In genomic region chr12:113222730-113223531, GRCh38 we compare ENCODE assay signal across 8 cellular contexts. TPM values are rescaled to one million over a fixed set of nuclear protein-coding genes. Genes with fewer than 3 reads are reported as not detected.
DNase-seq lines count a peak whose midpoint lies in the region; ATAC-seq, FAIRE-seq and TF ChIP-seq lines count a peak whose summit lies in the region.

No MANE protein-coding gene starts in this region.

- H3K9me3 ChIP-seq in HEK293 (ENCODE audit: control insufficient read depth, insufficient read depth, low read depth, low read length) (no peaks in the 10 kb centered on the region), left lung (no peaks in the 10 kb centered on the region), subcutaneous abdominal adipose tissue (ENCODE audit: control insufficient read depth in 5 of 5, low read length in 5 of 5) (no peaks in the 10 kb centered on the region)

- CTCF ChIA-PET in HEK293 (lab: Yijun Ruan, JAX): interaction anchor here (0.6 to 1.2 kb wide), 5 partner anchors 37 to 257 kb away, joined by 3 to 4 read pairs (median 3); partner anchors contain the start of gene RITA1

- peak overlapping the region; percentile 89 to 96 for H3K4me3 Mint-ChIP-seq in CD14-positive monocyte

- H3K36me3 ChIP-seq in HEK293 (ENCODE audit: control insufficient read depth in 2 of 2, insufficient read depth in 1 of 2, low read length in 2 of 2) (peaks cover 0 to 11% of the 10 kb centered on the region in 2 experiments; a peak in 1 of 3 replicates), bronchial epithelial cell (ENCODE audit: control insufficient read depth, insufficient read depth, low read length) (peaks cover 11% of the 10 kb centered on the region), left lung (peaks cover 0 to 11% of the 10 kb centered on the region in 2 donors), subcutaneous abdominal adipose tissue (ENCODE audit: control insufficient read depth in 5 of 5, insufficient read depth in 5 of 5, low read length in 5 of 5) (peaks cover 0 to 14% (median 13%) of the 10 kb centered on the region in 5 donors)

- no peaks in the 10 kb centered on the region for H3K9me3 Mint-ChIP-seq in CD14-positive monocyte

- H3K36me3 Mint-ChIP-seq in CD14-positive monocyte: peaks cover 12 to 18% of the 10 kb centered on the region in 2 donors

- DNase-seq in CD14-positive monocyte (ENCODE audit: low spot score) (no peak), OCI-M1 (lab: John Stamatoyannopoulos, UW) (peak; percentile 66), bronchial epithelial cell (ENCODE audit: low read depth) (peak; percentile 78), left lung (peak in 1 of 2 donors; percentile 79), D341Med (ENCODE audit: low spot score) (no peak)

- H3K27me3 Mint-ChIP-seq in CD14-positive monocyte (ENCODE audit: low read depth in 3 of 3): no peaks in the 10 kb centered on the region

- H3K27ac ChIP-seq in HEK293 (ENCODE audit: extremely low read depth, low read depth, low read length): peak overlapping the region; percentile 20; the same call in 1 of the 2 replicates
- H3K27ac ChIP-seq in left lung: peak overlapping the region; percentile 87 to 93
- peak overlapping the region; percentile 91 for H3K27ac ChIP-seq in subcutaneous abdominal adipose tissue (ENCODE audit: low read depth, low read length)

- H3K4me1 ChIP-seq in HEK293 (ENCODE audit: control insufficient read depth, insufficient read depth, low read length) (no peaks in the 10 kb centered on the region), left lung (peaks cover 17 to 59% of the 10 kb centered on the region in 2 donors), subcutaneous abdominal adipose tissue (ENCODE audit: control insufficient read depth in 5 of 5, insufficient read depth in 5 of 5, low read length in 5 of 5) (peaks cover 3 to 50% (median 47%) of the 10 kb centered on the region in 5 donors)

- ATAC-seq in left lung (peak; percentile 22), GM18498 (IDR thresholded peaks at IDR 0.05; ENCODE audit: unreplicated experiment) (no peak)

- H3K27me3 ChIP-seq in bronchial epithelial cell (ENCODE audit: control insufficient read depth, insufficient read depth, low read length): no peaks in the 10 kb centered on the region
- no peaks in the 10 kb centered on the region for H3K27me3 ChIP-seq in left lung
- H3K27me3 ChIP-seq in subcutaneous abdominal adipose tissue (ENCODE audit: control insufficient read depth in 5 of 5, insufficient read depth in 4 of 5, low read length in 5 of 5): no peaks in the 10 kb centered on the region

- intact Hi-C loops in CD14-positive monocyte (cut with micrococcal nuclease): loop anchor here (1.0 to 2.0 kb wide), 2 partner anchors 9 to 14 kb away; no protein-coding TSS in a partner anchor
- intact Hi-C loops in left lung (cut with DNase I): no loop called here

- POLR2A ChIA-PET in HEK293 (lab: Yijun Ruan, JAX): interaction anchor here (0.6 to 2.4 kb wide), 8 partner anchors 12 to 888 kb away, joined by 3 to 12 read pairs (median 4); partner anchors contain the start of genes DDX54 and RITA1

- no peak for TF ChIP-seq CTCF in CD14-positive monocyte (IDR thresholded peaks at IDR 0.05)
- TF ChIP-seq CTCF in HEK293 (tag by site-specific recombination; IDR thresholded peaks at IDR 0.05): no peak
- TF ChIP-seq CTCF in bronchial epithelial cell (IDR thresholded peaks at IDR 0.05; ENCODE audit: insufficient read depth, low read length, severe bottlenecking): no peak
- no peak for TF ChIP-seq CTCF in left lung (IDR thresholded peaks at IDR 0.05)

- H3K27ac Mint-ChIP-seq in CD14-positive monocyte: peak overlapping the region; percentile 88 to 98 (median 92)

- H3K4me3 ChIP-seq in HEK293 (ENCODE audit: low read depth, low read length) (no peak overlapping the region), bronchial epithelial cell (ENCODE audit: low read depth, low read length) (no peak overlapping the region), left lung (peak overlapping the region in 1 of 2 donors; percentile 88), subcutaneous abdominal adipose tissue (ENCODE audit: low read depth in 1 of 5, low read length in 5 of 5) (peak overlapping the region; percentile 76 to 89 (median 84))

- no peak for FAIRE-seq in bronchial epithelial cell (lab: Jason Lieb, UNC)

- peak overlapping the region in 4 of 5 donors; percentile 81 to 92 (median 86) for H3K9ac ChIP-seq in subcutaneous abdominal adipose tissue (ENCODE audit: low read length in 5 of 5)

- peaks cover 49% of the 10 kb centered on the region for H3K4me1 Mint-ChIP-seq in CD14-positive monocyte

TF ChIP-seq in HEK293, 187 proteins besides CTCF, POLR2A, EP300 and RAD21 (continues in another document):
- TF ChIP-seq PRDM2 (tag by site-specific recombination; IDR thresholded peaks at IDR 0.05; ENCODE audit: borderline replicate concordance) (no peak), ZNF768 (tag by site-specific recombination; IDR thresholded peaks at IDR 0.05) (no peak), ZNF221 (tag by site-specific recombination; IDR thresholded peaks at IDR 0.05; ENCODE audit: borderline replicate concordance) (no peak), ZNF311 (tag by site-specific recombination; IDR thresholded peaks at IDR 0.05; ENCODE audit: borderline replicate concordance) (no peak), ZNF146 (tag by site-specific recombination; IDR thresholded peaks at IDR 0.05) (no peak), ZNF19 (tag by site-specific recombination; IDR thresholded peaks at IDR 0.05; ENCODE audit: low read depth) (no peak), SP7 (tag by site-specific recombination; IDR thresholded peaks at IDR 0.05) (no peak), ZNF211 (tag by site-specific recombination; IDR thresholded peaks at IDR 0.05; ENCODE audit: low read depth) (no peak), TRIM28 (IDR thresholded peaks at IDR 0.05; ENCODE audit: borderline replicate concordance, low read length) (no peak; the same call in 1 of the 2 replicates), ZNF843 (tag by site-specific recombination; IDR thresholded peaks at IDR 0.05) (no peak), SCRT2 (tag by site-specific recombination; IDR thresholded peaks at IDR 0.05) (0 out of 2 replicates have a peak, but pooled peaks have one; percentile 20), ZIC2 (tag by site-specific recombination; IDR thresholded peaks at IDR 0.05) (peak; percentile 47), SALL2 (tag by site-specific recombination; IDR thresholded peaks at IDR 0.05; ENCODE audit: borderline replicate concordance) (no peak), ZNF335 (tag by site-specific recombination; conservative IDR thresholded peaks at IDR 0.05) (0 out of 2 replicates have a peak, but pooled peaks have one; percentile 10), ZFP41 (tag by site-specific recombination; IDR thresholded peaks at IDR 0.05; ENCODE audit: borderline replicate concordance) (no peak), GLIS1 (tag by site-specific recombination; IDR thresholded peaks at IDR 0.05) (no peak)
- TF ChIP-seq, protein P1, sequence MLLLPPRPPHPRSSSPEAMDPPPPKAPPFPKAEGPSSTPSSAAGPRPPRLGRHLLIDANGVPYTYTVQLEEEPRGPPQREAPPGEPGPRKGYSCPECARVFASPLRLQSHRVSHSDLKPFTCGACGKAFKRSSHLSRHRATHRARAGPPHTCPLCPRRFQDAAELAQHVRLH (tag by site-specific recombination; IDR thresholded peaks at IDR 0.05): no peak

RNA-seq across cellular contexts. Expression of gene TPCN1, which starts 1.7 kb away (rescaled TPM):
- polyA plus RNA-seq in CD14-positive monocyte: 10 to 100 TPM; 20.4 to 34.9 TPM
- total RNA-seq in bronchial epithelial cell (9.0 and 11.3 TPM in 2 replicates), left lung (10 to 100 TPM; 39.6 to 54.1 TPM)

RNA-seq across cellular contexts. Expression of gene RITA1, which starts 37.4 kb away (rescaled TPM):
- 10 to 100 TPM; 16.4 to 17.6 TPM for polyA plus RNA-seq in CD14-positive monocyte
- 14.6 and 17.6 TPM in 2 replicates for total RNA-seq in bronchial epithelial cell
- total RNA-seq in left lung: 10 to 100 TPM; 16.7 to 17.3 TPM

RNA-seq across cellular contexts. Expression of gene DDX54, which starts 37.7 kb away (rescaled TPM):
- 10 to 100 TPM in 1 of 2 donors, 1 to 10 TPM in 1; 7.9 to 13.6 TPM for polyA plus RNA-seq in CD14-positive monocyte
- 31.4 and 40.5 TPM in 2 replicates for total RNA-seq in bronchial epithelial cell
- 10 to 100 TPM; 42.0 to 61.1 TPM for total RNA-seq in left lung

Comparison
In these comparisons a context has a peak if more than half of its experiments do, and no peak if none do; other contexts are left out.
1. DNase-seq: peak in OCI-M1 (single experiment) and bronchial epithelial cell (single experiment); none in CD14-positive monocyte (single experiment) and D341Med (single experiment).
2. H3K27ac ChIP-seq: peak in every context shown above with its lines; median percentile 91 in subcutaneous abdominal adipose tissue; 90 in left lung; 20 in HEK293.
3. H3K4me3 ChIP-seq: peak in subcutaneous abdominal adipose tissue (5 of 5); none in HEK293 (single experiment) and bronchial epithelial cell (single experiment).
4. intact Hi-C loops: an anchor here in CD14-positive monocyte (1.0 to 2.0 kb wide); none called in left lung.